8 cellular contexts compared by ENCODE assay signal in the genomic region with DNA sequence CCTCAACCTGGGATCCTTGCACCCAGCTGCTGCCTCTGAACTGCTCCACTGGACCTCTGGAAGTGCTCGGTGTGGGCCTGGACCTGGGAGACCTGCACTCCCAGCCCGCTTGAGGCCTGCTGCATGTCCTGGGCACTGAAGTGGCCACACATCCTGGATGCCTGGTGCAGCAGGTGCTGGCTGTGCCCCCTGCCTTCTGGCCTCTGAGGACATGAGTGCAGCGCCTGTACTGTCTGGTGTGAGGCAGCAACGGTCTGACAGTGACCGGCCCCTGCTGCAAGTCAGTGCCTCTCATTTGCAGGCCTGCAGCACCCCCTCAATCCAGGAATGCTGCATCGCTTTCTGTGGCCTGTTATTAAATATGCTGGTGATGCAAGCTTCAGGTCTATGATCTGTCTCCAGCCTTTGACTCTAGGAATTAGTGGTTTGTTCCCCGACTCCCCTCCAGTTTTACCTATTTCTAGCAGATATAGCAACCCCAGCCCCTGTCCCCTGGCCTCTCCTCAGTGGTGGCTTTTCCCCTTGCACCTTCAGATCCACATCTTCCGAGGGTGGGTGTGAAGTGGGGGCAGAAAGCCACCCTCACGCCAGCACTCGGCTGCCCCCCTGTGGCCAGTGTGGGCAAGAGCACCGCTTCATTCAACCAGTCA. TPM values are rescaled to one million over a fixed set of nuclear protein-coding genes. Genes with fewer than 3 reads are reported as not detected.
DNase-seq lines count a peak whose midpoint lies in the region; ATAC-seq and TF ChIP-seq lines count a peak whose summit lies in the region.

No MANE protein-coding gene starts in this region.

- no peak overlapping the region for H3K27ac ChIP-seq in effector memory CD4-positive, alpha-beta T cell (ENCODE audit: insufficient read depth, low read length, poor library complexity, severe bottlenecking)

- no peaks in the 10 kb centered on the region for H3K27me3 ChIP-seq in effector memory CD4-positive, alpha-beta T cell (replicated peaks; ENCODE audit: control insufficient read depth, insufficient read depth, low read length, poor library complexity, severe bottlenecking)

- intact Hi-C loops in mucosa of descending colon (cut with DNase I, micrococcal nuclease) = loop anchor here (5.0 kb wide), 1 partner anchor 56 kb away; no protein-coding TSS in a partner anchor

- peaks cover 8% of the 10 kb centered on the region for H3K36me3 ChIP-seq in effector memory CD4-positive, alpha-beta T cell (ENCODE audit: control insufficient read depth, insufficient read depth, low read length)
- H3K36me3 ChIP-seq in mucosa of descending colon (ENCODE audit: low read depth) = no peaks in the 10 kb centered on the region

- DNase-seq in AG09319 (ENCODE audit: extremely low read depth, low read depth) (no peak), NCI-H526 treated with DMSO at 0.1 percent for 48 hours (lab: John Stamatoyannopoulos, UW) (peak; percentile 26), mucosa of descending colon (peak in 2 of 3 donors; percentile 61 to 69)
- peak; percentile 31 to 58 for DNase-seq in activated CD8-positive, alpha-beta memory T cell treated with anti-CD3 and anti-CD28 coated beads for 1 hour (ENCODE audit: extremely low read depth in 1 of 2, low read depth in 1 of 2)
- peak; percentile 45 to 52 (median 50) for DNase-seq in effector memory CD4-positive, alpha-beta T cell
- peak; percentile 33 to 50 for DNase-seq in stimulated activated CD8-positive, alpha-beta memory T cell treated with anti-CD3 and anti-CD28 coated beads, Interleukin-7, amount 100 ng/mL, for 4 hours (ENCODE audit: low read depth in 2 of 2)

- H3K4me3 ChIP-seq in effector memory CD4-positive, alpha-beta T cell (ENCODE audit: insufficient read depth, low read depth, low read length, poor library complexity, severe bottlenecking) = no peak overlapping the region
- H3K4me3 ChIP-seq in mucosa of descending colon = no peak overlapping the region

- H3K4me1 ChIP-seq in effector memory CD4-positive, alpha-beta T cell (ENCODE audit: control insufficient read depth, insufficient read depth, low read length, poor library complexity, severe bottlenecking) = peaks cover 6% of the 10 kb centered on the region
- H3K4me1 ChIP-seq in mucosa of descending colon (ENCODE audit: low read depth) = peaks cover 9% of the 10 kb centered on the region

- TF ChIP-seq CTCF in AG09319 (IDR thresholded peaks at IDR 0.05; ENCODE audit: low read depth, low read length) (peak; percentile 98), mucosa of descending colon (IDR thresholded peaks at IDR 0.05) (peak; percentile 90)

- ATAC-seq in GM19438 (IDR thresholded peaks at IDR 0.05; ENCODE audit: low read depth, unreplicated experiment) (peak; percentile 48), mucosa of descending colon (peak; percentile 57), GM21786 (IDR thresholded peaks at IDR 0.05; ENCODE audit: unreplicated experiment) (no peak)

- H3K9me3 ChIP-seq in effector memory CD4-positive, alpha-beta T cell (ENCODE audit: control insufficient read depth, low read length) = no peaks in the 10 kb centered on the region
- H3K9me3 ChIP-seq in mucosa of descending colon = no peaks in the 10 kb centered on the region

RNA-seq across cellular contexts. Expression of gene SMIM41, which starts 3.6 kb away (rescaled TPM):
- total RNA-seq in mucosa of descending colon = under 1 TPM in 2 of 3 donors, not detected in 1; 0.32 to 0.41 TPM

RNA-seq across cellular contexts. Expression of gene ATG101, which starts 13.3 kb away (rescaled TPM):
- total RNA-seq in mucosa of descending colon = 10 to 100 TPM; 30.1 to 37.5 (median 33.0) TPM

RNA-seq across cellular contexts. Expression of gene NR4A1, which starts 31.9 kb away (rescaled TPM):
- 100 to 1,000 TPM in 1 of 3 donors, 10 to 100 TPM in 2; 16.2 to 123 (median 44.6) TPM for total RNA-seq in mucosa of descending colon
